ENCODE assay signal across 1 cellular context in genomic region chr19:2164020-2164988, GRCh38.
TF ChIP-seq lines count a peak whose summit lies in the region.

No MANE protein-coding gene starts in this region.

TF ChIP-seq in WTC11, 78 proteins besides CTCF, POLR2A, EP300 and RAD21 (continued from another document):
- TF ChIP-seq ZNF281 (CRISPR knock-in tag; IDR thresholded peaks at IDR 0.05) (no peak), KAT7 (CRISPR knock-in tag; IDR thresholded peaks at IDR 0.05; ENCODE audit: borderline replicate concordance) (no peak), FOXP4 (CRISPR knock-in tag; IDR thresholded peaks at IDR 0.05) (no peak), ATF2 (CRISPR knock-in tag; IDR thresholded peaks at IDR 0.05; ENCODE audit: borderline replicate concordance, low read depth) (no peak), MLX (CRISPR knock-in tag; IDR thresholded peaks at IDR 0.05) (no peak)
TF ChIP-seq in WTC11: peak in this region for 0.
